8 cellular contexts compared by ENCODE assay signal in the genomic region with DNA sequence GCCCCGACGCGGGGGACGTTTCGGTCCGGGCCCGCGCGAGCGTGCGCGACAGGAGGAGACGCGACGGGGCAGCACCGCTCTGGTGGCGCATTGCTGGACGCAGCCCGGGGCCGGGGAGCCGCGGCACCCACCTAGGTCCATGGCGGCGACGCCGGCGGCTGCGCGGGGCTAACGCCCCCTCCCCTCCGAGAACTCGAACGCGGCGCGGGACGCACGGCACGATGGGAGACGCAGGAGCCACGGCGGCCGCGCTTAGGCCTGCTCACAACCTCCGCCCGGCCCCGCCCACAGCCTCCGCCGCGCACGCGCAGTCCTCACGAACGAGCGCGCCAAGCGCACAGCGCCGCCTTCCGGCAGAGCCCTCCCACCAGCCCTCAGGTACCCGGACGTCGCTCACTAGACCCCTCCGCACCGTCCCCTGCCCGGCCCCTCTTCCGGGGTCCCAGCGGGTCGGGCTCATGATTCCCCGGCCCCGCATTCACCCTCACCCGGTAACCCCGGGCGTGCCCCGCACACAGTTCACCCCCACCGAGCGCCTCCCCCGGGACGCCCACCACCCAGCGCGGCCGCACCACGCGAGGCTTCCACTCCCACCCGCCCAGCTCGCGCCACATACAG. TPM values are rescaled to one million over a fixed set of nuclear protein-coding genes. Genes with fewer than 3 reads are reported as not detected.
DNase-seq lines count a peak whose midpoint lies in the region; ATAC-seq and TF ChIP-seq lines count a peak whose summit lies in the region.

GEMIN4 (minus strand) TSS at position 263 of the 618 bp plus-strand sequence; CDS start at position 141, 122 bp downstream.

- ATAC-seq in GM19025 (IDR thresholded peaks at IDR 0.05; ENCODE audit: low read depth, unreplicated experiment), result peak; percentile 78
- peak; percentile 87 for ATAC-seq in HG03280 (IDR thresholded peaks at IDR 0.05; ENCODE audit: unreplicated experiment)

- TF ChIP-seq CTCF in BE2C (IDR thresholded peaks at IDR 0.05; ENCODE audit: low read depth, low read length), result peak; percentile 65

- H3K4me1 Mint-ChIP-seq in activated CD4-positive, alpha-beta T cell treated with anti-CD3 and anti-CD28 coated beads, Interleukin-2, amount 10 ng/mL, durations not matched to agents 24 days and 14 days, result peaks cover 35% of the 10 kb centered on the region

- peaks cover 50% of the 10 kb centered on the region for H3K36me3 Mint-ChIP-seq in activated CD4-positive, alpha-beta T cell treated with anti-CD3 and anti-CD28 coated beads, Interleukin-2, amount 10 ng/mL, durations not matched to agents 24 days and 14 days (ENCODE audit: low read depth)

- H3K4me3 ChIP-seq in BE2C (ENCODE audit: low read depth, low read length), result peak within 1 kb of the TSS; percentile 78

- peaks cover 6% of the 10 kb centered on the region for H3K9me3 Mint-ChIP-seq in activated CD4-positive, alpha-beta T cell treated with anti-CD3 and anti-CD28 coated beads, Interleukin-2, amount 10 ng/mL, durations not matched to agents 24 days and 14 days

- no peaks in the 10 kb centered on the region for H3K27me3 Mint-ChIP-seq in activated CD4-positive, alpha-beta T cell treated with anti-CD3 and anti-CD28 coated beads, Interleukin-2, amount 10 ng/mL, durations not matched to agents 24 days and 14 days

- H3K4me1 ChIP-seq in BE2C, result no peaks in the 10 kb centered on the region

- peak within 1 kb of the TSS; percentile 98 for H3K27ac Mint-ChIP-seq in activated CD4-positive, alpha-beta T cell treated with anti-CD3 and anti-CD28 coated beads, Interleukin-2, amount 10 ng/mL, durations not matched to agents 24 days and 14 days

- H3K27me3 ChIP-seq in BE2C, result no peaks in the 10 kb centered on the region

- H3K36me3 ChIP-seq in BE2C, result peaks cover 6% of the 10 kb centered on the region

- intact Hi-C loops in activated CD4-positive, alpha-beta T cell treated with anti-CD3 and anti-CD28 coated beads, Interleukin-2, amount 10 ng/mL, durations not matched to agents 24 days and 14 days (cut with micrococcal nuclease), result loop anchor here (1.0 kb wide), 5 partner anchors 20 to 244 kb away; partner anchors contain the start of genes GLOD4, MRM3, TLCD3A and VPS53

- H3K4me3 Mint-ChIP-seq in activated CD4-positive, alpha-beta T cell treated with anti-CD3 and anti-CD28 coated beads, Interleukin-2, amount 10 ng/mL, durations not matched to agents 24 days and 14 days, result peak within 1 kb of the TSS; percentile 100

- no peaks in the 10 kb centered on the region for H3K9me3 ChIP-seq in BE2C

- peak; percentile 89 for DNase-seq in BE2C
- peak; percentile 89 for DNase-seq in NCI-H460 (ENCODE audit: extremely low read depth, low read depth)
- DNase-seq in activated CD4-positive, alpha-beta T cell treated with anti-CD3 and anti-CD28 coated beads, Interleukin-2, amount 10 ng/mL, durations not matched to agents 24 days and 14 days, result peak; percentile 100
- DNase-seq in cortex of kidney (lab: John Stamatoyannopoulos, UW), result peak; percentile 42
- peak; percentile 97 for DNase-seq in left kidney (ENCODE audit: low read depth, low spot score)
- peak; percentile 97 for DNase-seq in stimulated activated CD4-positive, alpha-beta T cell treated with anti-CD3 and anti-CD28 coated beads, Interleukin-1b, Interleukin-23, amount 100 ng/mL, for 48 hours

RNA-seq across cellular contexts. Expression of gene GEMIN4, which starts in this region (rescaled TPM):
- polyA plus RNA-seq in BE2C (2012; ENCODE audit: insufficient read depth, insufficient read length, low read depth), result 10.3 TPM
- total RNA-seq in NCI-H460 (2014; rRNA removed; shearing (Covaris generic)), result 19.9 and 26.3 TPM in 2 replicates
- polyA plus RNA-seq in NCI-H460 (2014; cell fraction: nucleus; rRNA removed), result 18.3 and 24.7 TPM in 2 replicates
- 71.4 and 80.3 TPM in 2 replicates for total RNA-seq in activated CD4-positive, alpha-beta T cell treated with anti-CD3 and anti-CD28 coated beads, Interleukin-2, amount 10 ng/mL, durations not matched to agents 24 days and 14 days

Comparison
In these comparisons a context has a peak if more than half of its experiments do, and no peak if none do; other contexts are left out.
1. Peak in every context shown above with its lines: DNase-seq, ATAC-seq and H3K4me3 ChIP-seq.
2. DNase-seq: peak in every context shown above with its lines; median percentile 100 in activated CD4-positive, alpha-beta T cell treated with anti-CD3 and anti-CD28 coated beads, Interleukin-2, amount 10 ng/mL, durations not matched to agents 24 days and 14 days; 97 in left kidney; 97 in stimulated activated CD4-positive, alpha-beta T cell treated with anti-CD3 and anti-CD28 coated beads, Interleukin-1b, Interleukin-23, amount 100 ng/mL, for 48 hours; 89 in BE2C; 89 in NCI-H460; 42 in cortex of kidney.